ENCODE assay signal across 20 cellular contexts in genomic region chr18:11906181-11906580, GRCh38. TPM values are rescaled to one million over a fixed set of nuclear protein-coding genes. Genes with fewer than 3 reads are reported as not detected.
DNase-seq lines count a peak whose midpoint lies in the region; ATAC-seq and TF ChIP-seq lines count a peak whose summit lies in the region.
"Had no signal": no experiment of that assay in that cellular context is flagged by ENCODE, and none has a peak within 500 bp of the region (broad histone marks: within the 10 kb centered on the region; RNA-seq: fewer than 3 reads in every experiment).

No MANE protein-coding gene starts in this region.

- H3K27ac ChIP-seq in left ventricle myocardium inferior (replicated peaks) (peak overlapping the region; percentile 28), heart right ventricle (peak overlapping the region in 1 of 10 donors; percentile 17), OCI-LY3 (ENCODE audit: low read length) (peak overlapping the region; percentile 67)
- H3K27ac ChIP-seq: skin epidermis had no signal

- intact Hi-C loops in left ventricle myocardium inferior (cut with micrococcal nuclease) (no loop called here), heart right ventricle (cut with DNase I) (loop anchor here in 4 of 10 donors (5.0 to 10.0 kb wide), 4 partner anchors 41 to 54 kb away; partner anchors contain the start of gene CHMP1B (in 2 of the 4))

- no peak for TF ChIP-seq CTCF in left ventricle myocardium inferior (IDR thresholded peaks at IDR 0.05; ENCODE audit: borderline replicate concordance)
- TF ChIP-seq CTCF in heart right ventricle (IDR thresholded peaks at IDR 0.05): no peak
- no peak for TF ChIP-seq CTCF in OCI-LY3 (IDR thresholded peaks at IDR 0.05; ENCODE audit: low read depth, low read length)

- H3K4me1 ChIP-seq in left ventricle myocardium inferior (peaks cover 47% of the 10 kb centered on the region), heart right ventricle (peaks cover 0 to 37% (median 26%) of the 10 kb centered on the region in 9 donors), OCI-LY3 (ENCODE audit: low read length) (peaks cover 25% of the 10 kb centered on the region)

- H3K27me3 ChIP-seq in left ventricle myocardium inferior (ENCODE audit: low read depth) (no peaks in the 10 kb centered on the region), heart right ventricle (no peaks in the 10 kb centered on the region), OCI-LY3 (ENCODE audit: low read depth, low read length) (no peaks in the 10 kb centered on the region)
- H3K27me3 ChIP-seq: dorsolateral prefrontal cortex had no signal

- H3K9me3 ChIP-seq in left ventricle myocardium inferior (replicated peaks): no peaks in the 10 kb centered on the region
- no peaks in the 10 kb centered on the region for H3K9me3 ChIP-seq in heart right ventricle
- H3K9me3 ChIP-seq in OCI-LY3 (ENCODE audit: insufficient read depth, low read length): no peaks in the 10 kb centered on the region
- H3K9me3 ChIP-seq: HAP-1, psoas muscle had no signal

- H3K4me3 ChIP-seq in left ventricle myocardium inferior: no peak overlapping the region
- no peak overlapping the region for H3K4me3 ChIP-seq in heart right ventricle
- H3K4me3 ChIP-seq in OCI-LY3 (ENCODE audit: low read length): peak overlapping the region; percentile 13; the same call in 1 of the 2 replicates
- H3K4me3 ChIP-seq: HAP-1, skin epidermis had no signal

- H3K36me3 ChIP-seq in left ventricle myocardium inferior (peaks cover 43% of the 10 kb centered on the region), heart right ventricle (peaks cover 0 to 50% (median 0%) of the 10 kb centered on the region in 9 donors), OCI-LY3 (replicated peaks; ENCODE audit: low read depth, low read length) (peaks cover 17% of the 10 kb centered on the region)
- H3K36me3 ChIP-seq: HAP-1 had no signal

- ATAC-seq in heart right ventricle: no peak
- ATAC-seq: PC-3, psoas muscle had no signal

- no peak overlapping the region for H2AFZ ChIP-seq in OCI-LY3 (ENCODE audit: low read depth, low read length)

- peak overlapping the region; percentile 39 for H3K4me2 ChIP-seq in OCI-LY3 (ENCODE audit: low read length)

- WGBS in heart right ventricle, 2 donors: 95 to 98% methylated on average over 1 of the region's 1 CpG

- peaks cover 19% of the 10 kb centered on the region for H3K79me2 ChIP-seq in OCI-LY3 (ENCODE audit: low read length)

- H4K20me1 ChIP-seq in OCI-LY3 (ENCODE audit: insufficient read depth, low read length): no peaks in the 10 kb centered on the region

- no peak for DNase-seq in left ventricle myocardium inferior
- no peak for DNase-seq in heart right ventricle
- DNase-seq in kidney tubule cell (ENCODE audit: low spot score): peak; percentile 47
- no peak for DNase-seq in cortex of kidney (lab: John Stamatoyannopoulos, UW)
- no peak for DNase-seq in amygdala (lab: John Stamatoyannopoulos, UW)
- DNase-seq in midbrain (lab: John Stamatoyannopoulos, UW): no peak
- DNase-seq: activated CD4-positive, alpha-beta T cell treated with anti-CD3 and anti-CD28 coated beads, Interleukin-2, amount 50 U/mL, for 48 hours; DMS79; dorsolateral prefrontal cortex; foreskin fibroblast; hippocampal formation; NCI-H187 treated with DMSO at 0.1 percent for 48 hours; nephron progenitor cell; PC-3; psoas muscle; SIG-M5; stimulated activated naive CD4-positive, alpha-beta T cell treated with Interleukin-2 at 50 U/mL for 16 hours had no signal

- H3K9ac ChIP-seq in OCI-LY3 (ENCODE audit: low read length): peak overlapping the region; percentile 22; the same call in 1 of the 2 replicates

RNA-seq across cellular contexts. Expression of gene MPPE1, which starts 1.9 kb away (rescaled TPM):
- total RNA-seq in left ventricle myocardium inferior (35.2 TPM), heart right ventricle (10 to 100 TPM; 21.2 to 44.5 (median 34.1) TPM)
- 10 to 100 TPM; 18.3 to 45.9 TPM for polyA plus RNA-seq in heart right ventricle

RNA-seq across cellular contexts. Expression of gene CHMP1B, which starts 55.0 kb away (rescaled TPM):
- total RNA-seq in left ventricle myocardium inferior (30.4 TPM), heart right ventricle (10 to 100 TPM; 30.2 to 53.7 (median 38.3) TPM)
- polyA plus RNA-seq in heart right ventricle: 10 to 100 TPM; 16.3 to 25.5 TPM
